Comparison of ENCODE assay signal across 23 cellular contexts in genomic region chr22:35343664-35344550, GRCh38.
"Had no signal": no experiment of that assay in that cellular context is flagged by ENCODE, and none has a peak within 500 bp of the region (broad histone marks: within the 10 kb centered on the region; RNA-seq: fewer than 3 reads in every experiment).

No MANE protein-coding gene starts in this region.

- H3K4me3 Mint-ChIP-seq: activated B cell treated with CpG ODN at 0.5 μM for 24 hours; activated CD4-positive, alpha-beta T cell treated with anti-CD3 and anti-CD28 coated beads, Interleukin-2, amount 10 ng/mL, durations not matched to agents 24 days and 14 days; activated CD8-positive, alpha-beta T cell treated with anti-CD3 and anti-CD28 coated beads, Interleukin-2, amount 10 ng/mL, durations not matched to agents 7 days and 5 days; activated T-cell treated with anti-CD3 and anti-CD28 coated beads, Interleukin-2, amount 50 U/mL, for 24 hours; memory B cell; naive thymus-derived CD8-positive, alpha-beta T cell; T-helper 2 cell treated with Interferon-gamma antibody and Interleukin-4, amounts not matched to agents 5 μg/mL and 100 μg/mL, for 36 hours had no signal

- ATAC-seq: activated CD8-positive, alpha-beta T cell treated with anti-CD3 and anti-CD28 coated beads, Interleukin-2, amount 10 ng/mL, durations not matched to agents 7 days and 5 days; esophagus mucosa; gastroesophageal sphincter; heart left ventricle; left ventricle myocardium superior; naive thymus-derived CD8-positive, alpha-beta T cell; right lobe of liver; upper lobe of right lung had no signal

- H3K9ac ChIP-seq: parathyroid adenoma had no signal

- H3K9me3 Mint-ChIP-seq: activated B cell treated with CpG ODN at 0.5 μM for 24 hours; activated CD4-positive, alpha-beta T cell treated with anti-CD3 and anti-CD28 coated beads, Interleukin-2, amount 10 ng/mL, durations not matched to agents 24 days and 14 days; activated T-cell treated with anti-CD3 and anti-CD28 coated beads, Interleukin-2, amount 50 U/mL, for 24 hours; memory B cell; naive thymus-derived CD8-positive, alpha-beta T cell; T-helper 2 cell treated with Interferon-gamma antibody and Interleukin-4, amounts not matched to agents 5 μg/mL and 100 μg/mL, for 36 hours had no signal

- DNase-seq: activated B cell treated with CpG ODN at 0.5 μM for 24 hours; activated CD4-positive, alpha-beta T cell treated with anti-CD3 and anti-CD28 coated beads, Interleukin-2, amount 10 ng/mL, durations not matched to agents 24 days and 14 days; activated CD8-positive, alpha-beta T cell treated with anti-CD3 and anti-CD28 coated beads, Interleukin-2, amount 10 ng/mL, durations not matched to agents 7 days and 5 days; activated effector memory CD4-positive, alpha-beta T cell treated with anti-CD3 and anti-CD28 coated beads, Interleukin-2, amount 50 U/mL, for 16 hours; activated naive CD4-positive, alpha-beta T cell treated with anti-CD3 and anti-CD28 coated beads, Interleukin-2, amount 50 U/mL, for 16 hours; activated T-cell treated with anti-CD3 and anti-CD28 coated beads, Interleukin-2, amount 50 U/mL, for 24 hours; adrenal gland; cerebellar nuclear complex; cortex of kidney; left ventricle myocardium superior; naive thymus-derived CD8-positive, alpha-beta T cell; right lobe of liver; small intestine; stimulated activated CD4-positive, alpha-beta T cell treated with anti-CD3 and anti-CD28 coated beads, Interleukin-4, amount 100 ng/mL, for 1 hour; stomach; upper lobe of right lung had no signal

- H2AFZ ChIP-seq: parathyroid adenoma had no signal

- FAIRE-seq: endometrium, small intestine had no signal

- H3K27me3 ChIP-seq: adrenal gland, gastroesophageal sphincter, heart left ventricle, right lobe of liver, stomach, upper lobe of right lung had no signal

- H3K27me3 Mint-ChIP-seq: activated B cell treated with CpG ODN at 0.5 μM for 24 hours; activated CD4-positive, alpha-beta T cell treated with anti-CD3 and anti-CD28 coated beads, Interleukin-2, amount 10 ng/mL, durations not matched to agents 24 days and 14 days; activated T-cell treated with anti-CD3 and anti-CD28 coated beads, Interleukin-2, amount 50 U/mL, for 24 hours; memory B cell; naive thymus-derived CD8-positive, alpha-beta T cell had no signal

- H3K4me1 Mint-ChIP-seq: naive thymus-derived CD8-positive, alpha-beta T cell had no signal

- H3K4me3 ChIP-seq: adrenal gland, gastroesophageal sphincter, heart left ventricle, right lobe of liver, stomach, upper lobe of right lung had no signal

- H3K4me1 ChIP-seq: adrenal gland, gastroesophageal sphincter, heart left ventricle, right lobe of liver, stomach, upper lobe of right lung had no signal

- H3K27ac ChIP-seq: adrenal gland, gastroesophageal sphincter, heart left ventricle, parathyroid adenoma, right lobe of liver, stomach, upper lobe of right lung had no signal

- H3K9me3 ChIP-seq: adrenal gland, gastroesophageal sphincter, heart left ventricle, right lobe of liver, stomach, upper lobe of right lung had no signal

- H3K79me2 ChIP-seq: parathyroid adenoma had no signal

- H3K27ac Mint-ChIP-seq: activated B cell treated with CpG ODN at 0.5 μM for 24 hours; activated CD4-positive, alpha-beta T cell treated with anti-CD3 and anti-CD28 coated beads, Interleukin-2, amount 10 ng/mL, durations not matched to agents 24 days and 14 days; activated T-cell treated with anti-CD3 and anti-CD28 coated beads, Interleukin-2, amount 50 U/mL, for 24 hours; memory B cell; naive thymus-derived CD8-positive, alpha-beta T cell; T-helper 2 cell treated with Interferon-gamma antibody and Interleukin-4, amounts not matched to agents 5 μg/mL and 100 μg/mL, for 36 hours had no signal
